In genomic region chr3:30779686-30780287, GRCh38 we compare ENCODE assay signal across 9 cellular contexts.
DNase-seq lines count a peak whose midpoint lies in the region; ATAC-seq and TF ChIP-seq lines count a peak whose summit lies in the region.
"Had no signal": no experiment of that assay in that cellular context is flagged by ENCODE, and none has a peak within 500 bp of the region (broad histone marks: within the 10 kb centered on the region; RNA-seq: fewer than 3 reads in every experiment).

No MANE protein-coding gene starts in this region.

- peak; percentile 86 for TF ChIP-seq CTCF in 22Rv1 (IDR thresholded peaks at IDR 0.05)
- TF ChIP-seq CTCF in GM12872 (IDR thresholded peaks at IDR 0.05; ENCODE audit: insufficient read depth, low read depth, low read length), result peak; percentile 56; the same call in 2 of the 3 replicates
- peak; percentile 80 for TF ChIP-seq CTCF in PC-3 (conservative IDR thresholded peaks at IDR 0.05; ENCODE audit: low read depth, low read length)

- no peaks in the 10 kb centered on the region for H3F3A ChIP-seq in PC-3 (ENCODE audit: low read length, unreplicated experiment)

- H3K4me1 Mint-ChIP-seq in naive thymus-derived CD8-positive, alpha-beta T cell, result no peaks in the 10 kb centered on the region

- H3K9ac ChIP-seq in PC-3 (ENCODE audit: low read length), result no peak overlapping the region

- no peak overlapping the region for H3K27ac Mint-ChIP-seq in naive thymus-derived CD8-positive, alpha-beta T cell
- H3K27ac Mint-ChIP-seq: dendritic cell treated with granulocyte-macrophage colony-stimulating factor and Interleukin-4, amounts not matched to agents 40 ng/mL and 50 ng/mL, for 4 days had no signal

- no peaks in the 10 kb centered on the region for H3K79me2 ChIP-seq in PC-3 (ENCODE audit: low read length)

- no peak overlapping the region for H3K4me2 ChIP-seq in PC-3 (ENCODE audit: low read length)

- no peaks in the 10 kb centered on the region for H3K9me3 Mint-ChIP-seq in naive thymus-derived CD8-positive, alpha-beta T cell
- H3K9me3 Mint-ChIP-seq: dendritic cell treated with granulocyte-macrophage colony-stimulating factor and Interleukin-4, amounts not matched to agents 40 ng/mL and 50 ng/mL, for 4 days had no signal

- peak; percentile 72 for DNase-seq in PC-3
- peak; percentile 8 for DNase-seq in fibroblast of the conjunctiva (ENCODE audit: low read depth)
- no peak for DNase-seq in COR-L47 (lab: John Stamatoyannopoulos, UW)
- DNase-seq in naive thymus-derived CD8-positive, alpha-beta T cell, result no peak
- no peak for DNase-seq in DMS79 treated with DMSO at 0.1 percent for 48 hours (lab: John Stamatoyannopoulos, UW)

- no peak overlapping the region for H3K4me3 Mint-ChIP-seq in naive thymus-derived CD8-positive, alpha-beta T cell
- H3K4me3 Mint-ChIP-seq: dendritic cell treated with granulocyte-macrophage colony-stimulating factor and Interleukin-4, amounts not matched to agents 40 ng/mL and 50 ng/mL, for 4 days had no signal

- no peak overlapping the region for H3K4me3 ChIP-seq in PC-3 (ENCODE audit: low read length)

- peaks cover 0 to 19% (median 2%) of the 10 kb centered on the region in 5 donors for H3K27me3 Mint-ChIP-seq in naive thymus-derived CD8-positive, alpha-beta T cell
- H3K27me3 Mint-ChIP-seq: dendritic cell treated with granulocyte-macrophage colony-stimulating factor and Interleukin-4, amounts not matched to agents 40 ng/mL and 50 ng/mL, for 4 days had no signal

- no peaks in the 10 kb centered on the region for H4K20me1 ChIP-seq in PC-3 (ENCODE audit: low read length)

- no peak overlapping the region for H2AFZ ChIP-seq in PC-3 (ENCODE audit: low read length)

- POLR2A ChIA-PET in PC-3 (lab: Charles Lee; ENCODE audit: unreplicated experiment), result no interaction called here
- POLR2A ChIA-PET in naive thymus-derived CD8-positive, alpha-beta T cell (lab: Charles Lee), result no interaction called here

- H3K36me3 ChIP-seq in PC-3 (ENCODE audit: low read depth, low read length), result no peaks in the 10 kb centered on the region

- H3K9me3 ChIP-seq in PC-3 (ENCODE audit: low read length), result no peaks in the 10 kb centered on the region

- CTCF ChIA-PET in PC-3 (lab: Charles Lee), result no interaction called here

- BruUV-seq in PC-3 (replicated peaks; lab: Mats Ljungman, UMichigan), result no TSS peak

- no peaks in the 10 kb centered on the region for H3K27me3 ChIP-seq in PC-3 (ENCODE audit: low read length)

- intact Hi-C loops in PC-3 (cut with micrococcal nuclease), result loop anchor here (5.0 to 10.0 kb wide), 2 partner anchors 113 to 595 kb away; partner anchors contain the start of gene GADL1

- ATAC-seq in PC-3 (no peak), GM19452 (IDR thresholded peaks at IDR 0.05; ENCODE audit: unreplicated experiment) (no peak)
- no peak for ATAC-seq in naive thymus-derived CD8-positive, alpha-beta T cell

- H3K27ac ChIP-seq in 22Rv1 (no peak overlapping the region), PC-3 (ENCODE audit: low read length) (no peak overlapping the region)

- no peaks in the 10 kb centered on the region for H3K36me3 Mint-ChIP-seq in naive thymus-derived CD8-positive, alpha-beta T cell

- no peaks in the 10 kb centered on the region for H3K9me2 ChIP-seq in PC-3 (replicated peaks; ENCODE audit: low read length)

- peaks cover 21% of the 10 kb centered on the region for H3K4me1 ChIP-seq in PC-3 (ENCODE audit: insufficient read depth, low read length)

Comparison
In these comparisons a context has a peak if more than half of its experiments do, and no peak if none do; other contexts are left out.
1. DNase-seq: peak in PC-3 (single experiment) and fibroblast of the conjunctiva (single experiment); none in COR-L47 (single experiment), naive thymus-derived CD8-positive, alpha-beta T cell (0 of 10) and DMS79 treated with DMSO at 0.1 percent for 48 hours (single experiment).
2. Peak in every context shown above with its lines, with median percentiles within 50 percentile points of each other: CTCF ChIP-seq.